In genomic region chrX:153004780-153005179, GRCh38 we compare ENCODE assay signal across 42 cellular contexts. TPM values are rescaled to one million over a fixed set of nuclear protein-coding genes. Genes with fewer than 3 reads are reported as not detected.
A peak's percentile ranks its signal among the peaks of the same experiment; 100 is the strongest.
DNase-seq lines count a peak whose midpoint lies in the region; ATAC-seq, FAIRE-seq and TF ChIP-seq lines count a peak whose summit lies in the region.
"Had no signal": no experiment of that assay in that cellular context is flagged by ENCODE, and none has a peak within 500 bp of the region (broad histone marks: within the 10 kb centered on the region; RNA-seq: fewer than 3 reads in every experiment).

No MANE protein-coding gene starts in this region.

- FAIRE-seq in astrocyte (lab: Jason Lieb, UNC) = peak; percentile 32
- FAIRE-seq: A204.1, D721Med had no signal

- H3K4me1 ChIP-seq in HEK293 (ENCODE audit: control insufficient read depth, insufficient read depth, low read length) (no peaks in the 10 kb centered on the region), astrocyte (ENCODE audit: insufficient read depth, low read length) (no peaks in the 10 kb centered on the region), esophagus muscularis mucosa (no peaks in the 10 kb centered on the region), trophoblast cell (ENCODE audit: control insufficient read depth in 1 of 2, insufficient read depth in 2 of 2, low read length in 2 of 2) (no peaks in the 10 kb centered on the region), H9 (ENCODE audit: insufficient read depth, low read length) (no peaks in the 10 kb centered on the region), hepatocyte (ENCODE audit: insufficient read depth) (no peaks in the 10 kb centered on the region)
- H3K4me1 ChIP-seq: A549; BE2C; BLaER1; BLaER1 treated with 17β-estradiol and CSF1 and Interleukin-3, amounts not matched to agents 10 nM and 100 nM; Caco-2 had no signal

- no peak overlapping the region for H3K18ac ChIP-seq in trophoblast cell (ENCODE audit: low read length)
- no peak overlapping the region for H3K18ac ChIP-seq in H9 (ENCODE audit: insufficient read length, low read depth, low read length)

- no peak for TF ChIP-seq POLR2A in esophagus muscularis mucosa (IDR thresholded peaks at IDR 0.05; ENCODE audit: low read depth)

- H3K27me3 ChIP-seq in astrocyte (ENCODE audit: insufficient read depth, low read length) (no peaks in the 10 kb centered on the region), esophagus muscularis mucosa (no peaks in the 10 kb centered on the region), trophoblast cell (ENCODE audit: insufficient read depth, low read length) (no peaks in the 10 kb centered on the region), H9 (ENCODE audit: insufficient read depth, low read length) (no peaks in the 10 kb centered on the region), hepatocyte (no peaks in the 10 kb centered on the region)
- H3K27me3 ChIP-seq: BE2C had no signal

- no peak overlapping the region for H4K5ac ChIP-seq in H9 (ENCODE audit: insufficient read length, low read depth, low read length)

- H3K27ac ChIP-seq in HEK293 (ENCODE audit: extremely low read depth, low read depth, low read length) = no peak overlapping the region
- no peak overlapping the region for H3K27ac ChIP-seq in astrocyte (ENCODE audit: low read depth, low read length)
- no peak overlapping the region for H3K27ac ChIP-seq in esophagus muscularis mucosa (replicated peaks in 1 of 4)
- no peak overlapping the region for H3K27ac ChIP-seq in trophoblast cell (ENCODE audit: low read depth, low read length)
- no peak overlapping the region for H3K27ac ChIP-seq in H9 (ENCODE audit: insufficient read length, low read depth, low read length)
- no peak overlapping the region for H3K27ac ChIP-seq in hepatocyte
- H3K27ac ChIP-seq: 22Rv1; A549; BLaER1; BLaER1 treated with 17β-estradiol and CSF1 and Interleukin-3, amounts not matched to agents 10 nM and 100 nM; C4-2B had no signal

- H3K9ac ChIP-seq in astrocyte (ENCODE audit: low read length) (no peak overlapping the region), trophoblast cell (ENCODE audit: low read length) (no peak overlapping the region), H9 (ENCODE audit: extremely low read depth, insufficient read length, low read length) (no peak overlapping the region)
- H3K9ac ChIP-seq: BLaER1; BLaER1 treated with 17β-estradiol and CSF1 and Interleukin-3, amounts not matched to agents 10 nM and 100 nM had no signal

- H2BK12ac ChIP-seq in trophoblast cell (ENCODE audit: low read length) (no peak overlapping the region), H9 (ENCODE audit: insufficient read length, low read depth, low read length) (no peak overlapping the region)

- intact Hi-C loops in esophagus muscularis mucosa (cut with DNase I) = no loop called here

- H3K27me3 Mint-ChIP-seq in astrocyte (ENCODE audit: low read depth, unreplicated experiment) = peaks cover 19% of the 10 kb centered on the region
- peaks cover 26% of the 10 kb centered on the region for H3K27me3 Mint-ChIP-seq in H9 (ENCODE audit: low read depth)
- H3K27me3 Mint-ChIP-seq: CD4-positive, alpha-beta T cell had no signal

- no peak overlapping the region for H3K4ac ChIP-seq in trophoblast cell (ENCODE audit: low read depth, low read length)
- H3K4ac ChIP-seq in H9 (ENCODE audit: low read depth, low read length) = no peak overlapping the region

- no peak overlapping the region for H4K91ac ChIP-seq in trophoblast cell (ENCODE audit: low read depth, low read length)
- no peak overlapping the region for H4K91ac ChIP-seq in H9 (ENCODE audit: insufficient read length, low read depth, low read length)

- H2BK120ac ChIP-seq in trophoblast cell (ENCODE audit: insufficient read depth, low read length, poor library complexity) = no peak overlapping the region
- H2BK120ac ChIP-seq in H9 (ENCODE audit: low read depth, low read length, poor library complexity, severe bottlenecking) = no peak overlapping the region

- CTCF ChIA-PET in HEK293 (lab: Yijun Ruan, JAX) = no interaction called here

- POLR2A ChIA-PET in HEK293 (lab: Yijun Ruan, JAX) = no interaction called here

- H3K14ac ChIP-seq in trophoblast cell (ENCODE audit: low read length) (no peak overlapping the region), H9 (ENCODE audit: insufficient read depth, low read length) (no peak overlapping the region)

- H3T11ph ChIP-seq in H9 (ENCODE audit: low read length) = no peak overlapping the region

- H3K56ac ChIP-seq in H9 (ENCODE audit: insufficient read length, low read depth, low read length) = no peak overlapping the region

- H2AK5ac ChIP-seq in trophoblast cell (ENCODE audit: low read length) (no peak overlapping the region), H9 (ENCODE audit: insufficient read length, low read length) (no peak overlapping the region)

- no peak overlapping the region for H4K12ac ChIP-seq in trophoblast cell (ENCODE audit: low read depth, low read length)

- no peak for TF ChIP-seq CTCF in HEK293 (tag by site-specific recombination; IDR thresholded peaks at IDR 0.05)
- no peak for TF ChIP-seq CTCF in astrocyte (IDR thresholded peaks at IDR 0.05; ENCODE audit: insufficient read depth, low read depth, low read length)
- TF ChIP-seq CTCF in esophagus muscularis mucosa (IDR thresholded peaks at IDR 0.05) = no peak
- no peak for TF ChIP-seq CTCF in H9 (conservative IDR thresholded peaks at IDR 0.05)
- TF ChIP-seq CTCF in hepatocyte (IDR thresholded peaks at IDR 0.05; ENCODE audit: poor library complexity) = no peak

- H3K4me1 Mint-ChIP-seq in astrocyte (ENCODE audit: low read depth, unreplicated experiment) (no peaks in the 10 kb centered on the region), H9 (no peaks in the 10 kb centered on the region)
- H3K4me1 Mint-ChIP-seq: B cell; CD14-positive monocyte; CD4-positive, alpha-beta memory T cell; CD4-positive, CD25-positive, alpha-beta regulatory T cell; CD8-positive, alpha-beta memory T cell had no signal

- WGBS in esophagus muscularis mucosa = 71% methylated on average over 1 of the region's 1 CpG
- WGBS in trophoblast cell (ENCODE audit: extremely low coverage, insufficient coverage, insufficient read length) = no CpG with 5 or more reads among the region's 1 CpG
- no CpG with 5 or more reads among the region's 1 CpG for WGBS in H9 (ENCODE audit: extremely low coverage, insufficient read length, low lambda C conversion rate)
- 69% methylated on average over 1 of the region's 1 CpG for WGBS in hepatocyte (ENCODE audit: low lambda C conversion rate, missing lambda C conversion rate)

- no peaks in the 10 kb centered on the region for H3K23me2 ChIP-seq in H9 (ENCODE audit: insufficient read length, low read depth, low read length, poor library complexity, severe bottlenecking)

- H3K36me3 Mint-ChIP-seq in astrocyte (ENCODE audit: low read depth, unreplicated experiment) (no peaks in the 10 kb centered on the region), H9 (ENCODE audit: insufficient read depth in 1 of 3, low read depth in 3 of 3) (peaks cover 0 to 10% (median 7%) of the 10 kb centered on the region in 3 experiments; a peak in 4 of 7 replicates)
- H3K36me3 Mint-ChIP-seq: CD14-positive monocyte; CD4-positive, alpha-beta memory T cell; CD4-positive, CD25-positive, alpha-beta regulatory T cell; CD8-positive, alpha-beta memory T cell; CD8-positive, alpha-beta T cell had no signal

- H3K79me1 ChIP-seq in trophoblast cell (ENCODE audit: low read length) = no peaks in the 10 kb centered on the region
- H3K79me1 ChIP-seq in H9 (ENCODE audit: insufficient read depth, low read depth, low read length, poor library complexity, severe bottlenecking) = no peaks in the 10 kb centered on the region

- no peak for TF ChIP-seq EP300 in esophagus muscularis mucosa (IDR thresholded peaks at IDR 0.05)

- H4K8ac ChIP-seq in trophoblast cell (ENCODE audit: low read depth, low read length) (no peak overlapping the region), H9 (replicated peaks; ENCODE audit: insufficient read length, low read depth, low read length) (no peak overlapping the region)

- H4K20me1 ChIP-seq in astrocyte (ENCODE audit: insufficient read depth, low read length) (no peaks in the 10 kb centered on the region), H9 (ENCODE audit: control insufficient read depth, insufficient read depth, insufficient read length) (no peaks in the 10 kb centered on the region), hepatocyte (ENCODE audit: insufficient read depth, poor library complexity, severe bottlenecking) (no peaks in the 10 kb centered on the region)
- H4K20me1 ChIP-seq: BLaER1; BLaER1 treated with 17β-estradiol and CSF1 and Interleukin-3, amounts not matched to agents 10 nM and 100 nM had no signal

- no peak for ATAC-seq in HG02759 (IDR thresholded peaks at IDR 0.05; ENCODE audit: unreplicated experiment)
- ATAC-seq: A549; CD8-positive, alpha-beta T cell had no signal

- H3K4me3 Mint-ChIP-seq in astrocyte (ENCODE audit: unreplicated experiment) (no peak overlapping the region), H9 (no peak overlapping the region)
- H3K4me3 Mint-ChIP-seq: B cell; CD4-positive, alpha-beta memory T cell; CD4-positive, alpha-beta T cell; CD4-positive, CD25-positive, alpha-beta regulatory T cell; CD8-positive, alpha-beta memory T cell; CD8-positive, alpha-beta T cell had no signal

- H2BK5ac ChIP-seq in trophoblast cell (ENCODE audit: low read depth, low read length, poor library complexity) (no peak overlapping the region), H9 (ENCODE audit: insufficient read length, low read length) (no peak overlapping the region)

- H3K9me2 ChIP-seq in hepatocyte (replicated peaks; ENCODE audit: insufficient read depth) = no peaks in the 10 kb centered on the region

- DNase-seq in astrocyte (ENCODE audit: low read depth) = no peak
- peak; percentile 37 for DNase-seq in esophagus muscularis mucosa (ENCODE audit: extremely low spot score)
- peak; percentile 12 to 55 for DNase-seq in trophoblast cell
- DNase-seq in NCI-H446 (lab: John Stamatoyannopoulos, UW) = no peak
- no peak for DNase-seq in H9
- DNase-seq in hepatocyte (ENCODE audit: low spot score) = no peak
- DNase-seq: 8988T; ACHN; AML-193; BE2C; C1 segment of cervical spinal cord; Caco-2; Calu3; CD4-positive, alpha-beta memory T cell; CD4-positive, alpha-beta T cell; CD4-positive, CD25-positive, alpha-beta regulatory T cell; CD8-positive, alpha-beta memory T cell; CD8-positive, alpha-beta T cell; COR-L47; DMS 273 treated with DMSO at 0.1 percent for 48 hours; DMS153; DMS53; DMS79; DMS79 treated with DMSO at 0.1 percent for 48 hours; DND-41; EL had no signal

- H3K79me2 ChIP-seq in astrocyte (ENCODE audit: insufficient read depth, low read length) (no peaks in the 10 kb centered on the region), trophoblast cell (ENCODE audit: control insufficient read depth, insufficient read depth, low read length, poor library complexity) (no peaks in the 10 kb centered on the region), H9 (ENCODE audit: insufficient read depth, low read length) (no peaks in the 10 kb centered on the region), hepatocyte (no peaks in the 10 kb centered on the region)

- H3K4me2 ChIP-seq in astrocyte (ENCODE audit: low read length) = no peak overlapping the region
- H3K4me2 ChIP-seq in trophoblast cell (ENCODE audit: low read length) = no peak overlapping the region
- no peak overlapping the region for H3K4me2 ChIP-seq in H9 (ENCODE audit: insufficient read depth, insufficient read length, low read length)
- H3K4me2 ChIP-seq in hepatocyte = no peak overlapping the region
- H3K4me2 ChIP-seq: A549; BLaER1; BLaER1 treated with 17β-estradiol and CSF1 and Interleukin-3, amounts not matched to agents 10 nM and 100 nM had no signal

- H3K36me3 ChIP-seq in HEK293 (ENCODE audit: control insufficient read depth in 2 of 2, insufficient read depth in 1 of 2, low read length in 2 of 2) (no peaks in the 10 kb centered on the region), astrocyte (ENCODE audit: insufficient read depth, low read length) (no peaks in the 10 kb centered on the region), esophagus muscularis mucosa (no peaks in the 10 kb centered on the region), trophoblast cell (ENCODE audit: control insufficient read depth in 1 of 2, insufficient read depth in 2 of 2, low read length in 2 of 2) (no peaks in the 10 kb centered on the region), hepatocyte (replicated peaks; ENCODE audit: insufficient read depth, low read depth) (no peaks in the 10 kb centered on the region)
- H3K36me3 ChIP-seq: BE2C; BLaER1; BLaER1 treated with 17β-estradiol and CSF1 and Interleukin-3, amounts not matched to agents 10 nM and 100 nM had no signal

- no peak overlapping the region for H3K4me3 ChIP-seq in HEK293 (ENCODE audit: low read depth, low read length)
- no peak overlapping the region for H3K4me3 ChIP-seq in astrocyte (ENCODE audit: insufficient read depth, low read depth, low read length)
- H3K4me3 ChIP-seq in esophagus muscularis mucosa = no peak overlapping the region
- H3K4me3 ChIP-seq in trophoblast cell (ENCODE audit: low read depth, low read length) = no peak overlapping the region
- no peak overlapping the region for H3K4me3 ChIP-seq in hepatocyte
- H3K4me3 ChIP-seq: A549; BLaER1; BLaER1 treated with 17β-estradiol and CSF1 and Interleukin-3, amounts not matched to agents 10 nM and 100 nM had no signal

- H2AFZ ChIP-seq in astrocyte (ENCODE audit: low read depth, low read length) (no peak overlapping the region), trophoblast cell (ENCODE audit: insufficient read depth, low read length, poor library complexity) (no peak overlapping the region), H9 (ENCODE audit: low read length) (no peak overlapping the region), hepatocyte (no peak overlapping the region)

- H3K9me3 Mint-ChIP-seq in astrocyte (ENCODE audit: unreplicated experiment) (peaks cover 2% of the 10 kb centered on the region), H9 (peaks cover 79 to 84% of the 10 kb centered on the region in 2 experiments)
- H3K9me3 Mint-ChIP-seq: CD4-positive, alpha-beta T cell; CD8-positive, alpha-beta memory T cell; CD8-positive, alpha-beta T cell had no signal

- H3K23ac ChIP-seq in trophoblast cell (ENCODE audit: low read length) = no peak overlapping the region
- H3K23ac ChIP-seq in H9 (ENCODE audit: insufficient read length, low read depth, low read length) = no peak overlapping the region

- H2BK20ac ChIP-seq in H9 (ENCODE audit: low read depth, low read length, poor library complexity, severe bottlenecking) = no peak overlapping the region

- no peak overlapping the region for H2BK15ac ChIP-seq in H9 (ENCODE audit: low read depth, low read length)

- H3K9me3 ChIP-seq in HEK293 (ENCODE audit: control insufficient read depth, insufficient read depth, low read depth, low read length) (no peaks in the 10 kb centered on the region; the same call in 1 of the 2 replicates), astrocyte (ENCODE audit: insufficient read depth, low read depth, low read length) (no peaks in the 10 kb centered on the region), esophagus muscularis mucosa (no peaks in the 10 kb centered on the region), trophoblast cell (ENCODE audit: insufficient read depth, low read depth, low read length) (no peaks in the 10 kb centered on the region), H9 (ENCODE audit: control insufficient read depth, low read depth, low read length) (peaks cover 72% of the 10 kb centered on the region), hepatocyte (ENCODE audit: low read depth) (no peaks in the 10 kb centered on the region)
- H3K9me3 ChIP-seq: A549, BE2C, Caco-2 had no signal

- H3K27ac Mint-ChIP-seq in astrocyte (ENCODE audit: unreplicated experiment) (no peak overlapping the region), H9 (no peak overlapping the region)
- H3K27ac Mint-ChIP-seq: B cell; CD14-positive monocyte; CD4-positive, alpha-beta memory T cell; CD4-positive, alpha-beta T cell; CD8-positive, alpha-beta memory T cell; CD8-positive, alpha-beta T cell had no signal

RNA-seq across cellular contexts. Expression of gene PNMA5, which starts 10.9 kb away (rescaled TPM):
- not detected in 2 replicates for total RNA-seq in astrocyte
- total RNA-seq in esophagus muscularis mucosa = not detected
- not detected in 2 replicates for polyA plus RNA-seq in trophoblast cell (2013)
- total RNA-seq in H9 (2021) = 0.07 TPM in 1 of 2 replicates, not detected in the other
- total RNA-seq in hepatocyte = 0.07 and 0.08 TPM in 2 replicates
- polyA plus RNA-seq in hepatocyte = not detected in 2 replicates
- total RNA-seq: A172; A673; Caco-2; Calu3; CD8-positive, alpha-beta memory T cell; CD8-positive, alpha-beta T cell; Daoy had no signal
- polyA plus RNA-seq: A549; AG04450; BJ; CD8-positive, alpha-beta memory T cell had no signal

RNA-seq across cellular contexts. Expression of gene PNMA3, which starts 51.5 kb away (rescaled TPM):
- total RNA-seq in astrocyte = 0.82 and 0.93 TPM in 2 replicates
- total RNA-seq in esophagus muscularis mucosa = under 1 TPM; 0.13 to 0.42 (median 0.17) TPM
- 0.01 TPM in 2 replicates for polyA plus RNA-seq in trophoblast cell (2013)
- total RNA-seq in H9 (2021) = 9.1 and 9.4 TPM in 2 replicates
- 14.4 and 19.1 TPM in 2 replicates for total RNA-seq in hepatocyte
- 18.4 and 20.0 TPM in 2 replicates for polyA plus RNA-seq in hepatocyte
- total RNA-seq: A172, Caco-2, Calu3 had no signal
- polyA plus RNA-seq: CD14-positive monocyte had no signal

Comparison
In these comparisons a context has a peak if more than half of its experiments do, and no peak if none do; other contexts are left out.
1. DNase-seq: peak in esophagus muscularis mucosa (single experiment) and trophoblast cell (2 of 2); none in astrocyte (single experiment), NCI-H446 (0 of 2), H9 (single experiment) and hepatocyte (single experiment).